11 cellular contexts compared by ENCODE assay signal in genomic region chr10:76675951-76676587, GRCh38.
DNase-seq lines count a peak whose midpoint lies in the region; ATAC-seq and TF ChIP-seq lines count a peak whose summit lies in the region.
"Had no signal": no experiment of that assay in that cellular context is flagged by ENCODE, and none has a peak within 500 bp of the region (broad histone marks: within the 10 kb centered on the region; RNA-seq: fewer than 3 reads in every experiment).

No MANE protein-coding gene starts in this region.

- no peak overlapping the region for H3K4me3 Mint-ChIP-seq in activated CD4-positive, alpha-beta memory T cell treated with anti-CD3 and anti-CD28 coated beads, Interleukin-2, amount 10 ng/mL, durations not matched to agents 7 days and 5 days
- no peak overlapping the region for H3K4me3 Mint-ChIP-seq in activated CD4-positive, alpha-beta T cell treated with anti-CD3 and anti-CD28 coated beads for 36 hours
- H3K4me3 Mint-ChIP-seq: activated naive CD8-positive, alpha-beta T cell treated with anti-CD3 and anti-CD28 coated beads, Interleukin-2, amount 50 U/mL, for 24 hours; WTC11 had no signal

- no peaks in the 10 kb centered on the region for H3K4me1 Mint-ChIP-seq in activated CD4-positive, alpha-beta memory T cell treated with anti-CD3 and anti-CD28 coated beads, Interleukin-2, amount 10 ng/mL, durations not matched to agents 7 days and 5 days
- no peaks in the 10 kb centered on the region for H3K4me1 Mint-ChIP-seq in activated CD4-positive, alpha-beta T cell treated with anti-CD3 and anti-CD28 coated beads for 36 hours
- H3K4me1 Mint-ChIP-seq: activated naive CD8-positive, alpha-beta T cell treated with anti-CD3 and anti-CD28 coated beads, Interleukin-2, amount 50 U/mL, for 24 hours; WTC11 had no signal

- H3K4me1 ChIP-seq in esophagus squamous epithelium (peaks cover 0 to 20% (median 13%) of the 10 kb centered on the region in 3 donors), mucosa of descending colon (ENCODE audit: low read depth) (no peaks in the 10 kb centered on the region)

- no peaks in the 10 kb centered on the region for H3K27me3 Mint-ChIP-seq in activated CD4-positive, alpha-beta memory T cell treated with anti-CD3 and anti-CD28 coated beads, Interleukin-2, amount 10 ng/mL, durations not matched to agents 7 days and 5 days
- peaks cover 3% of the 10 kb centered on the region for H3K27me3 Mint-ChIP-seq in activated CD4-positive, alpha-beta T cell treated with anti-CD3 and anti-CD28 coated beads for 36 hours
- H3K27me3 Mint-ChIP-seq: activated naive CD8-positive, alpha-beta T cell treated with anti-CD3 and anti-CD28 coated beads, Interleukin-2, amount 50 U/mL, for 24 hours had no signal

- intact Hi-C loops in esophagus squamous epithelium (cut with DNase I): no loop called here
- intact Hi-C loops in mucosa of descending colon (cut with DNase I, micrococcal nuclease): no loop called here
- intact Hi-C loops in activated CD4-positive, alpha-beta T cell treated with anti-CD3 and anti-CD28 coated beads for 36 hours (cut with DNase I, micrococcal nuclease): no loop called here

- H3K9me3 ChIP-seq in esophagus squamous epithelium (no peaks in the 10 kb centered on the region), mucosa of descending colon (no peaks in the 10 kb centered on the region)

- POLR2A ChIA-PET in RWPE1 (lab: Yijun Ruan, JAX; ENCODE audit: low non-redundant PET): no interaction called here
- POLR2A ChIA-PET in activated CD4-positive, alpha-beta memory T cell treated with anti-CD3 and anti-CD28 coated beads, Interleukin-2, amount 10 ng/mL, durations not matched to agents 7 days and 5 days (lab: Charles Lee): no interaction called here
- POLR2A ChIA-PET in activated CD4-positive, alpha-beta T cell treated with anti-CD3 and anti-CD28 coated beads for 36 hours (lab: Charles Lee): interaction anchor here (0.5 kb wide), 1 partner anchor 8 kb away, joined by 3 read pairs; no protein-coding TSS in a partner anchor

- H3K9me3 Mint-ChIP-seq in activated CD4-positive, alpha-beta memory T cell treated with anti-CD3 and anti-CD28 coated beads, Interleukin-2, amount 10 ng/mL, durations not matched to agents 7 days and 5 days: peaks cover 5% of the 10 kb centered on the region
- peaks cover 2% of the 10 kb centered on the region for H3K9me3 Mint-ChIP-seq in activated CD4-positive, alpha-beta T cell treated with anti-CD3 and anti-CD28 coated beads for 36 hours (ENCODE audit: low read depth)
- H3K9me3 Mint-ChIP-seq: activated naive CD8-positive, alpha-beta T cell treated with anti-CD3 and anti-CD28 coated beads, Interleukin-2, amount 50 U/mL, for 24 hours had no signal

- 21 to 40% methylated on average over 4 of the region's 4 CpGs for WGBS in esophagus squamous epithelium, 2 donors

- CTCF ChIA-PET in RWPE1 (lab: Yijun Ruan, JAX): interaction anchor here (0.5 kb wide), 1 partner anchor 309 kb away, joined by 3 read pairs; no protein-coding TSS in a partner anchor
- CTCF ChIA-PET in activated CD4-positive, alpha-beta memory T cell treated with anti-CD3 and anti-CD28 coated beads, Interleukin-2, amount 10 ng/mL, durations not matched to agents 7 days and 5 days (lab: Charles Lee): no interaction called here
- CTCF ChIA-PET in activated CD4-positive, alpha-beta T cell treated with anti-CD3 and anti-CD28 coated beads for 36 hours (lab: Charles Lee): no interaction called here

- DNase-seq in RWPE1 (ENCODE audit: low spot score): peak; percentile 18
- no peak for DNase-seq in esophagus squamous epithelium (lab: John Stamatoyannopoulos, UW)
- DNase-seq in mucosa of descending colon: peak; percentile 16 to 46 (median 29)
- peak; percentile 53 for DNase-seq in ureter (ENCODE audit: low spot score)
- DNase-seq in activated CD4-positive, alpha-beta memory T cell treated with anti-CD3 and anti-CD28 coated beads, Interleukin-2, amount 10 ng/mL, durations not matched to agents 7 days and 5 days: no peak
- DNase-seq in activated CD4-positive, alpha-beta T cell treated with anti-CD3 and anti-CD28 coated beads for 36 hours: no peak
- DNase-seq: activated naive CD8-positive, alpha-beta T cell treated with anti-CD3 and anti-CD28 coated beads, Interleukin-2, amount 50 U/mL, for 24 hours; NCI-H82 had no signal

- peak; percentile 18 for ATAC-seq in mucosa of descending colon
- no peak for ATAC-seq in HG03520 (IDR thresholded peaks at IDR 0.05; ENCODE audit: unreplicated experiment)
- ATAC-seq in activated CD4-positive, alpha-beta T cell treated with anti-CD3 and anti-CD28 coated beads for 36 hours: no peak
- ATAC-seq: activated naive CD8-positive, alpha-beta T cell treated with anti-CD3 and anti-CD28 coated beads, Interleukin-2, amount 50 U/mL, for 24 hours; WTC11 had no signal

- no peaks in the 10 kb centered on the region for H3K36me3 ChIP-seq in esophagus squamous epithelium
- no peaks in the 10 kb centered on the region for H3K36me3 ChIP-seq in mucosa of descending colon (ENCODE audit: low read depth)

- no peaks in the 10 kb centered on the region for H3K36me3 Mint-ChIP-seq in activated CD4-positive, alpha-beta memory T cell treated with anti-CD3 and anti-CD28 coated beads, Interleukin-2, amount 10 ng/mL, durations not matched to agents 7 days and 5 days (ENCODE audit: low read depth)
- H3K36me3 Mint-ChIP-seq in activated CD4-positive, alpha-beta T cell treated with anti-CD3 and anti-CD28 coated beads for 36 hours (ENCODE audit: low read depth): no peaks in the 10 kb centered on the region
- H3K36me3 Mint-ChIP-seq: WTC11 had no signal

- TF ChIP-seq CTCF in RWPE1 (conservative IDR thresholded peaks at IDR 0.05; ENCODE audit: low read depth): no peak
- no peak for TF ChIP-seq CTCF in esophagus squamous epithelium (IDR thresholded peaks at IDR 0.05)
- no peak for TF ChIP-seq CTCF in mucosa of descending colon (IDR thresholded peaks at IDR 0.05)

- H3K27me3 ChIP-seq in esophagus squamous epithelium: no peaks in the 10 kb centered on the region

- H3K27ac Mint-ChIP-seq in activated CD4-positive, alpha-beta memory T cell treated with anti-CD3 and anti-CD28 coated beads, Interleukin-2, amount 10 ng/mL, durations not matched to agents 7 days and 5 days: no peak overlapping the region
- no peak overlapping the region for H3K27ac Mint-ChIP-seq in activated CD4-positive, alpha-beta T cell treated with anti-CD3 and anti-CD28 coated beads for 36 hours
- H3K27ac Mint-ChIP-seq: activated naive CD8-positive, alpha-beta T cell treated with anti-CD3 and anti-CD28 coated beads, Interleukin-2, amount 50 U/mL, for 24 hours; WTC11 had no signal

- H3K27ac ChIP-seq in RWPE1 (peak overlapping the region; percentile 47), esophagus squamous epithelium (peak overlapping the region; percentile 5 to 89 (median 73))

- TF ChIP-seq POLR2A in esophagus squamous epithelium (IDR thresholded peaks at IDR 0.05): no peak

- H3K4me3 ChIP-seq in esophagus squamous epithelium (no peak overlapping the region), mucosa of descending colon (no peak overlapping the region)
- H3K4me3 ChIP-seq: lung had no signal

Comparison
In these comparisons a context has a peak if more than half of its experiments do, and no peak if none do; other contexts are left out.
1. DNase-seq: peak in RWPE1 (single experiment), mucosa of descending colon (3 of 3) and ureter (single experiment); none in esophagus squamous epithelium (single experiment), activated CD4-positive, alpha-beta memory T cell treated with anti-CD3 and anti-CD28 coated beads, Interleukin-2, amount 10 ng/mL, durations not matched to agents 7 days and 5 days (single experiment) and activated CD4-positive, alpha-beta T cell treated with anti-CD3 and anti-CD28 coated beads for 36 hours (single experiment).